11 cellular contexts compared by ENCODE assay signal in genomic region chr5:178320281-178320855, GRCh38.
"Had no signal": no experiment of that assay in that cellular context is flagged by ENCODE, and none has a peak within 500 bp of the region (broad histone marks: within the 10 kb centered on the region; RNA-seq: fewer than 3 reads in every experiment).

No MANE protein-coding gene starts in this region.

- DNase-seq: activated CD4-positive, alpha-beta T cell treated with anti-CD3 and anti-CD28 coated beads for 4 hours; activated naive CD4-positive, alpha-beta T cell treated with anti-CD3 and anti-CD28 coated beads for 36 hours; effector memory CD4-positive, alpha-beta T cell; hypothalamus; mucosa of descending colon had no signal

- H3K4me3 Mint-ChIP-seq: activated naive CD4-positive, alpha-beta T cell treated with anti-CD3 and anti-CD28 coated beads for 36 hours; activated T-helper 1 cell treated with anti-CD3 and anti-CD28 coated beads, Interleukin-12 subunit alpha, Interleukin-12 subunit beta, Interleukin-2, Interleukin-4 antibody, amounts not matched to agents 30 ng/mL and 10 ng/mL and 1 ng/mL, durations not matched to agents 14 hours and 24 hours and 36 hours; stimulated activated effector memory CD8-positive, alpha-beta T cell treated with anti-CD3 and anti-CD28 coated beads, Interleukin-12 subunit alpha, Interleukin-12 subunit beta, amount 100 ng/mL, for 72 hours; T-helper 1 cell treated with Interleukin-12 subunit alpha and Interleukin-12 subunit beta and Interleukin-4 antibody, amounts not matched to agents 30 μg/mL and 1 μg/mL, for 36 hours had no signal

- H3K27ac ChIP-seq: epithelial cell of prostate, tibial nerve had no signal

- ATAC-seq: stimulated activated effector memory CD8-positive, alpha-beta T cell treated with anti-CD3 and anti-CD28 coated beads, Interleukin-12 subunit alpha, Interleukin-12 subunit beta, amount 100 ng/mL, for 72 hours had no signal

- H3K36me3 ChIP-seq: tibial nerve had no signal

- H3K27ac Mint-ChIP-seq: activated naive CD4-positive, alpha-beta T cell treated with anti-CD3 and anti-CD28 coated beads for 36 hours; activated T-helper 1 cell treated with anti-CD3 and anti-CD28 coated beads, Interleukin-12 subunit alpha, Interleukin-12 subunit beta, Interleukin-2, Interleukin-4 antibody, amounts not matched to agents 30 ng/mL and 10 ng/mL and 1 ng/mL, durations not matched to agents 14 hours and 24 hours and 36 hours; stimulated activated effector memory CD8-positive, alpha-beta T cell treated with anti-CD3 and anti-CD28 coated beads, Interleukin-12 subunit alpha, Interleukin-12 subunit beta, amount 100 ng/mL, for 72 hours; T-helper 1 cell treated with Interleukin-12 subunit alpha and Interleukin-12 subunit beta and Interleukin-4 antibody, amounts not matched to agents 30 μg/mL and 1 μg/mL, for 36 hours had no signal

- H3K4me3 ChIP-seq: mucosa of descending colon, skin epidermis, tibial nerve had no signal

- H3K4me1 ChIP-seq: tibial nerve had no signal

- H3K27me3 ChIP-seq: tibial nerve had no signal

- H3K36me3 Mint-ChIP-seq: stimulated activated effector memory CD8-positive, alpha-beta T cell treated with anti-CD3 and anti-CD28 coated beads, Interleukin-12 subunit alpha, Interleukin-12 subunit beta, amount 100 ng/mL, for 72 hours had no signal

- H3K9me3 ChIP-seq: mucosa of descending colon, tibial nerve had no signal
